In genomic region chr19:35127871-35128270, GRCh38 we compare ENCODE assay signal across 20 cellular contexts. TPM values are rescaled to one million over a fixed set of nuclear protein-coding genes. Genes with fewer than 3 reads are reported as not detected.
A peak's percentile ranks its signal among the peaks of the same experiment; 100 is the strongest.
DNase-seq lines count a peak whose midpoint lies in the region; ATAC-seq, FAIRE-seq and TF ChIP-seq lines count a peak whose summit lies in the region.
"Had no signal": no experiment of that assay in that cellular context is flagged by ENCODE, and none has a peak within 500 bp of the region (broad histone marks: within the 10 kb centered on the region; RNA-seq: fewer than 3 reads in every experiment).

No MANE protein-coding gene starts in this region.

- DNase-seq in A549 (ENCODE audit: low read depth in 1 of 2, low spot score in 1 of 2) (no peak), bronchial epithelial cell (ENCODE audit: low read depth) (peak; percentile 80), esophagus squamous epithelium (lab: John Stamatoyannopoulos, UW) (no peak), prostate gland (ENCODE audit: low spot score) (no peak), foreskin melanocyte (no peak), urothelium cell line (ENCODE audit: low spot score) (no peak), GM12891 (ENCODE audit: insufficient read length, low spot score) (no peak)
- DNase-seq: CD4-positive, alpha-beta T cell; DMS53; EL; NCI-H1092 treated with DMSO at 0.1 percent for 48 hours; NCI-H1694; NCI-H510A; NCI-H774; SHP77 had no signal

- POLR2A ChIA-PET in A549 (lab: Yijun Ruan, JAX) = no interaction called here

- H3K9me3 ChIP-seq in A549 (no peaks in the 10 kb centered on the region), esophagus squamous epithelium (no peaks in the 10 kb centered on the region), prostate gland (no peaks in the 10 kb centered on the region)

- TF ChIP-seq RAD21 in A549 (conservative IDR thresholded peaks at IDR 0.05 in 1 of 2, IDR thresholded peaks at IDR 0.05 in 1 of 2) = no peak

- intact Hi-C loops in esophagus squamous epithelium (cut with DNase I) = no loop called here
- intact Hi-C loops in prostate gland (cut with DNase I) = no loop called here

- TF ChIP-seq POLR2A in A549 (IDR thresholded peaks at IDR 0.05; ENCODE audit: low read length) (no peak), esophagus squamous epithelium (IDR thresholded peaks at IDR 0.05) (no peak), prostate gland (IDR thresholded peaks at IDR 0.05) (no peak), GM12891 (IDR thresholded peaks at IDR 0.05; ENCODE audit: low read depth, low read length) (no peak)

- H3K36me3 ChIP-seq in bronchial epithelial cell (ENCODE audit: control insufficient read depth, insufficient read depth, low read length) = no peaks in the 10 kb centered on the region
- no peaks in the 10 kb centered on the region for H3K36me3 ChIP-seq in esophagus squamous epithelium
- H3K36me3 ChIP-seq in prostate gland = no peaks in the 10 kb centered on the region

- H3K27ac ChIP-seq in A549 = no peak overlapping the region
- peak overlapping the region; percentile 25 to 93 (median 78) for H3K27ac ChIP-seq in esophagus squamous epithelium
- peak overlapping the region; percentile 72 to 88 for H3K27ac ChIP-seq in prostate gland

- FAIRE-seq in A549 (lab: Jason Lieb, UNC) (peak; percentile 72), bronchial epithelial cell (lab: Jason Lieb, UNC) (peak; percentile 28), urothelium cell line (lab: Jason Lieb, UNC) (no peak), GM12891 (lab: Jason Lieb, UNC) (no peak)
- FAIRE-seq: GM12878, H1 had no signal

- H3K4me1 ChIP-seq in A549 = peaks cover 15% of the 10 kb centered on the region
- peaks cover 29 to 57% (median 43%) of the 10 kb centered on the region in 3 donors for H3K4me1 ChIP-seq in esophagus squamous epithelium
- peaks cover 36% of the 10 kb centered on the region for H3K4me1 ChIP-seq in prostate gland (replicated peaks)

- ATAC-seq in A549 (no peak), HG02938 (IDR thresholded peaks at IDR 0.05; ENCODE audit: unreplicated experiment) (no peak)
- ATAC-seq: GM12878 had no signal

- H3K27me3 ChIP-seq in bronchial epithelial cell (ENCODE audit: control insufficient read depth, insufficient read depth, low read length) (no peaks in the 10 kb centered on the region), esophagus squamous epithelium (no peaks in the 10 kb centered on the region), prostate gland (replicated peaks; ENCODE audit: insufficient read depth) (no peaks in the 10 kb centered on the region)

- no peak overlapping the region for H3K4me2 ChIP-seq in A549

- no peak for TF ChIP-seq CTCF in A549 (IDR thresholded peaks at IDR 0.05)
- no peak for TF ChIP-seq CTCF in bronchial epithelial cell (IDR thresholded peaks at IDR 0.05; ENCODE audit: insufficient read depth, low read length, severe bottlenecking)
- TF ChIP-seq CTCF in esophagus squamous epithelium (IDR thresholded peaks at IDR 0.05) = no peak
- no peak for TF ChIP-seq CTCF in prostate gland (IDR thresholded peaks at IDR 0.05)

- CTCF ChIA-PET in A549 (lab: Yijun Ruan, JAX) = interaction anchor here (0.8 to 7.6 kb wide), 12 partner anchors 8 to 287 kb away, joined by 3 to 145 read pairs (median 3); partner anchors contain the start of genes FXYD1, FXYD3 and LGI4

- H3K4me3 ChIP-seq in A549 (no peak overlapping the region), bronchial epithelial cell (ENCODE audit: low read depth, low read length) (no peak overlapping the region), esophagus squamous epithelium (no peak overlapping the region), prostate gland (no peak overlapping the region)
- H3K4me3 ChIP-seq: GM12878 had no signal

- no peak for TF ChIP-seq EP300 in A549 (IDR thresholded peaks at IDR 0.05)

- 81% methylated on average over 7 of the region's 7 CpGs for WGBS in A549 (ENCODE audit: missing lambda C conversion rate)
- 35 to 54% methylated on average over 7 of the region's 7 CpGs for WGBS in esophagus squamous epithelium, 2 donors
- 75% methylated on average over 7 of the region's 7 CpGs for WGBS in prostate gland

TF ChIP-seq in A549, 52 proteins besides CTCF, POLR2A, EP300 and RAD21:
- TF ChIP-seq KDM5A (IDR thresholded peaks at IDR 0.05) (no peak), HEYL (CRISPR knock-in tag; IDR thresholded peaks at IDR 0.05) (no peak)

TF ChIP-seq in GM12891, 5 proteins besides CTCF, POLR2A, EP300 and RAD21:
- no peak for TF ChIP-seq POLR2AphosphoS5 (IDR thresholded peaks at IDR 0.05; ENCODE audit: low read depth, low read length)
- no peak for TF ChIP-seq TAF1 (IDR thresholded peaks at IDR 0.05; ENCODE audit: low read depth, low read length)
- TF ChIP-seq SPI1 (IDR thresholded peaks at IDR 0.05; ENCODE audit: low read depth, low read length) = no peak
- no peak for TF ChIP-seq POU2F2 (IDR thresholded peaks at IDR 0.05; ENCODE audit: low read depth, low read length)
- TF ChIP-seq PAX5 (IDR thresholded peaks at IDR 0.05; ENCODE audit: insufficient read depth, low read length, severe bottlenecking) = no peak

RNA-seq across cellular contexts. Expression of gene LGI4, which starts 7.0 kb away (rescaled TPM):
- polyA plus RNA-seq in A549 (2011; rRNA removed) (0.06 and 0.13 TPM in 2 replicates), A549 (2017; fragmentation: RNase III; extraction: RNeasy Plus Mini Kit Qiagen cat#74134 plus additional on column Dnase treatment) (0.09 to 0.16 TPM (median 0.12 TPM) in 3 replicates)
- 0.06 and 0.09 TPM in 2 replicates for polyA plus RNA-seq in A549 (2012; cell fraction: cytosol; rRNA removed)
- polyA plus RNA-seq in A549 (2012; cell fraction: nucleus; rRNA removed) = 0.92 and 1.1 TPM in 2 replicates
- 0.21 and 0.29 TPM in 2 replicates for polyA minus RNA-seq in A549 (2011; rRNA and poly(A)+ RNA removed)
- total RNA-seq in bronchial epithelial cell (not detected in 2 replicates), esophagus squamous epithelium (1 to 10 TPM; 1.3 to 8.2 (median 1.6) TPM), prostate gland (10 to 100 TPM in 1 of 2 donors, 1 to 10 TPM in 1; 9.1 to 16.3 TPM)
- polyA plus RNA-seq in GM12891 (2012; ENCODE audit: low read depth, missing spikeins) = not detected
- total RNA-seq: A172, GM12878 had no signal

RNA-seq across cellular contexts. Expression of gene FXYD1, which starts 10.8 kb away (rescaled TPM):
- polyA plus RNA-seq in A549 (2011; rRNA removed) (not detected in 2 replicates), A549 (2017; fragmentation: RNase III; extraction: RNeasy Plus Mini Kit Qiagen cat#74134 plus additional on column Dnase treatment) (not detected in 3 replicates)
- polyA plus RNA-seq in A549 (2012; cell fraction: cytosol; rRNA removed) = 0.06 and 0.13 TPM in 2 replicates
- polyA plus RNA-seq in A549 (2012; cell fraction: nucleus; rRNA removed) = 0.10 and 0.13 TPM in 2 replicates
- polyA minus RNA-seq in A549 (2011; rRNA and poly(A)+ RNA removed) = not detected in 2 replicates
- total RNA-seq in bronchial epithelial cell (not detected in 2 replicates), esophagus squamous epithelium (10 to 100 TPM in 2 of 4 donors, 1 to 10 TPM in 1, not detected in 1; 3.9 to 29.9 (median 10.1) TPM), prostate gland (10 to 100 TPM; 15.9 to 30.6 TPM)
- polyA plus RNA-seq in GM12891 (2012; ENCODE audit: low read depth, missing spikeins) = 0.21 TPM
- total RNA-seq: A172 had no signal

RNA-seq across cellular contexts. Expression of gene FXYD3, which starts 12.2 kb away (rescaled TPM):
- polyA plus RNA-seq in A549 (2011; rRNA removed) = 0.32 and 0.46 TPM in 2 replicates
- 0.05 and 0.07 TPM in 2 replicates for polyA plus RNA-seq in A549 (2012; cell fraction: cytosol; rRNA removed)
- polyA plus RNA-seq in A549 (2012; cell fraction: nucleus; rRNA removed) = 0.17 TPM in 1 of 2 replicates, not detected in the other
- polyA plus RNA-seq in A549 (2017; fragmentation: RNase III; extraction: RNeasy Plus Mini Kit Qiagen cat#74134 plus additional on column Dnase treatment) = 0.16 TPM in 1 of 3 replicates, not detected in the others
- polyA minus RNA-seq in A549 (2011; rRNA and poly(A)+ RNA removed) = not detected in 2 replicates
- 309 and 548 TPM in 2 replicates for total RNA-seq in bronchial epithelial cell
- 100 to 1,000 TPM; 282 to 837 (median 489) TPM for total RNA-seq in esophagus squamous epithelium
- 1,000 to 10,000 TPM in 1 of 2 donors, 100 to 1,000 TPM in 1; 365 to 1,352 TPM for total RNA-seq in prostate gland
- not detected for polyA plus RNA-seq in GM12891 (2012; ENCODE audit: low read depth, missing spikeins)
- total RNA-seq: CD4-positive, alpha-beta T cell; H1 had no signal
- polyA plus RNA-seq: BJ had no signal

RNA-seq across cellular contexts. Expression of gene FXYD7, which starts 15.2 kb away (rescaled TPM):
- not detected in 2 replicates for polyA plus RNA-seq in A549 (2011; rRNA removed)
- 0.20 and 0.21 TPM in 2 replicates for polyA plus RNA-seq in A549 (2012; cell fraction: cytosol; rRNA removed)
- 0.09 and 0.12 TPM in 2 replicates for polyA plus RNA-seq in A549 (2012; cell fraction: nucleus; rRNA removed)
- 0.15 TPM in 1 of 3 replicates, not detected in the others for polyA plus RNA-seq in A549 (2017; fragmentation: RNase III; extraction: RNeasy Plus Mini Kit Qiagen cat#74134 plus additional on column Dnase treatment)
- not detected in 2 replicates for polyA minus RNA-seq in A549 (2011; rRNA and poly(A)+ RNA removed)
- total RNA-seq in bronchial epithelial cell = not detected in 2 replicates
- total RNA-seq in esophagus squamous epithelium = not detected
- total RNA-seq in prostate gland = not detected
- not detected for polyA plus RNA-seq in GM12891 (2012; ENCODE audit: low read depth, missing spikeins)
- total RNA-seq: A172 had no signal

RNA-seq across cellular contexts. Expression of gene FXYD5, which starts 26.7 kb away (rescaled TPM):
- 70.8 and 77.3 TPM in 2 replicates for polyA plus RNA-seq in A549 (2011; rRNA removed)
- 191 and 198 TPM in 2 replicates for polyA plus RNA-seq in A549 (2012; cell fraction: cytosol; rRNA removed)
- polyA plus RNA-seq in A549 (2012; cell fraction: nucleus; rRNA removed) = 126 and 158 TPM in 2 replicates
- polyA plus RNA-seq in A549 (2017; fragmentation: RNase III; extraction: RNeasy Plus Mini Kit Qiagen cat#74134 plus additional on column Dnase treatment) = 106 to 116 TPM (median 113 TPM) in 3 replicates
- polyA minus RNA-seq in A549 (2011; rRNA and poly(A)+ RNA removed) = 154 and 174 TPM in 2 replicates
- total RNA-seq in bronchial epithelial cell = 11.3 and 12.4 TPM in 2 replicates
- total RNA-seq in esophagus squamous epithelium = 100 to 1,000 TPM in 1 of 4 donors, 10 to 100 TPM in 3; 39.3 to 146 (median 45.7) TPM
- 10 to 100 TPM; 18.8 to 43.2 TPM for total RNA-seq in prostate gland
- polyA plus RNA-seq in GM12891 (2012; ENCODE audit: low read depth, missing spikeins) = 86.7 TPM

Comparison
In these comparisons a context has a peak if more than half of its experiments do, and no peak if none do; other contexts are left out.
1. H3K27ac ChIP-seq: peak in esophagus squamous epithelium (4 of 4) and prostate gland (2 of 2); none in A549 (0 of 2).